In the genomic region with DNA sequence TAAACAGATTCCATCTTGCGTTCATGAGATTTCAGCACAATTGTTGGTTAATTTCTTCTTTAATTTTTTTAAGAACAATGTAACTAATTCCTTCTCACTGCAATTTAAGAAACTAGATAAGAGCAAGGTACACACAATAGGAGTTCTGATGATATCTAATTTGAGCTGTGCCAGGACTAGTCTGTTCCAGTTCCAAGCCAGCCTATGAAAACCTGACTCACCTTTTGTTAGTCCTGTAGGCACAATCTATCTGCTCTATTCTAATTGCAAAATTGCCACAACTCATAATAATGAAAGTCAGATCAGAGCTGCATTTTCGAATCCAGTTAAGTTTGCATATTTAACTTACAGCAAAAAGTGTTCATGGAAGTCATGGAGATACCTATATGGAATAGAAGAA, we compare ENCODE assay signal across 17 cellular contexts.
"Had no signal": no experiment of that assay in that cellular context is flagged by ENCODE, and none has a peak within 500 bp of the region (broad histone marks: within the 10 kb centered on the region; RNA-seq: fewer than 3 reads in every experiment).

No MANE protein-coding gene starts in this region.

- H3K27ac ChIP-seq: transverse colon had no signal

- H3K9me3 ChIP-seq: transverse colon had no signal

- FAIRE-seq: frontal cortex, urothelium cell line had no signal

- DNase-seq: activated CD8-positive, alpha-beta memory T cell treated with anti-CD3 and anti-CD28 coated beads for 24 hours; activated CD8-positive, alpha-beta memory T cell treated with anti-CD3 and anti-CD28 coated beads, Interleukin-2, amount 50 U/mL, for 4 hours; activated naive CD4-positive, alpha-beta T cell treated with anti-CD3 and anti-CD28 coated beads for 36 hours; activated T-cell treated with anti-CD3 and anti-CD28 coated beads, Interleukin-2, amount 50 U/mL, for 4 hours; effector CD4-positive, alpha-beta T cell; glutamatergic neuron; hippocampal formation; left colon; naive thymus-derived CD8-positive, alpha-beta T cell; stimulated activated CD4-positive, alpha-beta T cell treated with anti-CD3 and anti-CD28 coated beads, Interleukin-2, amount 100 ng/mL, for 48 hours; stimulated activated CD8-positive, alpha-beta memory T cell treated with anti-CD3 and anti-CD28 coated beads, Interleukin-4, amount 100 ng/mL, for 48 hours; stimulated activated naive B cell treated with anti-CD40 and anti-IgM and Interleukin-4, amounts not matched to agents 10 μg/mL and 1 μg/mL and 100 μg/mL, for 72 hours; T-helper 1 cell; T-helper 9 cell; transverse colon had no signal

- H3K27me3 ChIP-seq: transverse colon had no signal

- H3K4me3 ChIP-seq: transverse colon had no signal

- H3K36me3 ChIP-seq: transverse colon had no signal

- H3K4me1 ChIP-seq: transverse colon had no signal
